ENCODE assay signal across 8 cellular contexts in genomic region chr7:129644634-129645230, GRCh38. TPM values are rescaled to one million over a fixed set of nuclear protein-coding genes. Genes with fewer than 3 reads are reported as not detected.
DNase-seq lines count a peak whose midpoint lies in the region; ATAC-seq lines count a peak whose summit lies in the region.

No MANE protein-coding gene starts in this region.

- ATAC-seq in Right ventricle myocardium superior (ENCODE audit: poor library complexity) (peak; percentile 68), GM21360 (IDR thresholded peaks at IDR 0.05; ENCODE audit: unreplicated experiment) (no peak)
- ATAC-seq in effector memory CD8-positive, alpha-beta T cell (replicated peaks) = no peak

- no peak overlapping the region for H2BK12ac ChIP-seq in mesenchymal stem cell (ENCODE audit: low read length in 2 of 2)

- no peaks in the 10 kb centered on the region for H3K9me3 Mint-ChIP-seq in effector memory CD8-positive, alpha-beta T cell

- intact Hi-C loops in Right ventricle myocardium superior (cut with DNase I) (no loop called here), cardiac septum (cut with DNase I) (loop anchor here (10.0 kb wide), 2 partner anchors 140 to 280 kb away; partner anchors contain the start of gene SMKR1)

- H3K4me1 Mint-ChIP-seq in effector memory CD8-positive, alpha-beta T cell (ENCODE audit: low read depth in 2 of 2) = peaks cover 12 to 33% of the 10 kb centered on the region in 2 donors

- peaks cover 16% of the 10 kb centered on the region for H3K79me1 ChIP-seq in mesenchymal stem cell (replicated peaks; ENCODE audit: low read length, poor library complexity, severe bottlenecking)

- no peak overlapping the region for H4K8ac ChIP-seq in mesenchymal stem cell (ENCODE audit: low read length)

- peaks cover 3% of the 10 kb centered on the region for H3K4me1 ChIP-seq in mesenchymal stem cell (ENCODE audit: control insufficient read depth, insufficient read depth, low read depth, low read length)

- no peak overlapping the region for H2BK15ac ChIP-seq in mesenchymal stem cell (ENCODE audit: low read depth, poor library complexity, severe bottlenecking)

- H3K36me3 Mint-ChIP-seq in effector memory CD8-positive, alpha-beta T cell (ENCODE audit: insufficient read depth) = peaks cover 11% of the 10 kb centered on the region

- H3K4me2 ChIP-seq in mesenchymal stem cell (ENCODE audit: low read length, poor library complexity, severe bottlenecking) = no peak overlapping the region

- H3K27ac Mint-ChIP-seq in effector memory CD8-positive, alpha-beta T cell = peak overlapping the region in 1 of 2 donors; percentile 22

- H3K23ac ChIP-seq in mesenchymal stem cell (ENCODE audit: low read length in 2 of 2) = no peak overlapping the region

- H3K4ac ChIP-seq in mesenchymal stem cell (ENCODE audit: low read depth in 1 of 2, low read length in 2 of 2) = no peak overlapping the region

- no peak overlapping the region for H3K14ac ChIP-seq in mesenchymal stem cell (ENCODE audit: low read length in 2 of 2)

- DNase-seq in Right ventricle myocardium superior (no peak), cardiac septum (ENCODE audit: low spot score) (no peak), NCI-H446 (lab: John Stamatoyannopoulos, UW) (peak; percentile 2 to 54), cerebellum (ENCODE audit: low spot score) (peak; percentile 43), mesenchymal stem cell (peak; percentile 69), COLO668 (lab: John Stamatoyannopoulos, UW; ENCODE audit: unreplicated experiment) (no peak)
- no peak for DNase-seq in effector memory CD8-positive, alpha-beta T cell

- no peaks in the 10 kb centered on the region for H3K27me3 Mint-ChIP-seq in effector memory CD8-positive, alpha-beta T cell

- no peaks in the 10 kb centered on the region for H3K27me3 ChIP-seq in mesenchymal stem cell (ENCODE audit: control insufficient read depth in 1 of 2, insufficient read depth in 1 of 2, low read length in 2 of 2)

- no peak overlapping the region for H2BK120ac ChIP-seq in mesenchymal stem cell (ENCODE audit: low read depth, low read length)

- H4K91ac ChIP-seq in mesenchymal stem cell (ENCODE audit: low read length) = no peak overlapping the region

- H2AK5ac ChIP-seq in mesenchymal stem cell (ENCODE audit: low read length, severe bottlenecking) = no peak overlapping the region

- H3K9ac ChIP-seq in mesenchymal stem cell (ENCODE audit: low read length) = no peak overlapping the region

- WGBS in mesenchymal stem cell = no CpG with 5 or more reads among the region's 2 CpGs

- H3K27ac ChIP-seq in mesenchymal stem cell (ENCODE audit: low read length, poor library complexity, severe bottlenecking) = no peak overlapping the region

- H3K4me3 Mint-ChIP-seq in effector memory CD8-positive, alpha-beta T cell = no peak overlapping the region

- H3K9me3 ChIP-seq in mesenchymal stem cell (ENCODE audit: control insufficient read depth, low read length) = no peaks in the 10 kb centered on the region

- H3K18ac ChIP-seq in mesenchymal stem cell (ENCODE audit: low read depth in 1 of 2, low read length in 2 of 2) = no peak overlapping the region

- H3K4me3 ChIP-seq in mesenchymal stem cell (ENCODE audit: insufficient read depth in 1 of 2, low read depth in 1 of 2, low read length in 2 of 2) = no peak overlapping the region

- no peaks in the 10 kb centered on the region for H3K36me3 ChIP-seq in mesenchymal stem cell (ENCODE audit: control insufficient read depth in 1 of 2, insufficient read depth in 2 of 2, low read depth in 1 of 2, low read length in 2 of 2)

- no peak overlapping the region for H2BK5ac ChIP-seq in mesenchymal stem cell (ENCODE audit: low read depth, low read length, poor library complexity, severe bottlenecking)

- H2AFZ ChIP-seq in mesenchymal stem cell (ENCODE audit: low read depth, low read length) = no peak overlapping the region

RNA-seq across cellular contexts. Expression of gene NRF1, which starts 33.2 kb away (rescaled TPM):
- total RNA-seq in Right ventricle myocardium superior (9.0 TPM), cardiac septum (17.0 TPM), cerebellum (28.3 TPM)
- 4.4 TPM for polyA plus RNA-seq in mesenchymal stem cell (2013, experiment 1 of 2)
- 4.3 TPM for polyA plus RNA-seq in mesenchymal stem cell (2013, experiment 2 of 2)

Comparison
In these comparisons a context has a peak if more than half of its experiments do, and no peak if none do; other contexts are left out.
1. DNase-seq: peak in NCI-H446 (2 of 2), cerebellum (single experiment) and mesenchymal stem cell (single experiment); none in Right ventricle myocardium superior (single experiment), cardiac septum (single experiment), COLO668 (single experiment) and effector memory CD8-positive, alpha-beta T cell (0 of 3).